In the genomic region with DNA sequence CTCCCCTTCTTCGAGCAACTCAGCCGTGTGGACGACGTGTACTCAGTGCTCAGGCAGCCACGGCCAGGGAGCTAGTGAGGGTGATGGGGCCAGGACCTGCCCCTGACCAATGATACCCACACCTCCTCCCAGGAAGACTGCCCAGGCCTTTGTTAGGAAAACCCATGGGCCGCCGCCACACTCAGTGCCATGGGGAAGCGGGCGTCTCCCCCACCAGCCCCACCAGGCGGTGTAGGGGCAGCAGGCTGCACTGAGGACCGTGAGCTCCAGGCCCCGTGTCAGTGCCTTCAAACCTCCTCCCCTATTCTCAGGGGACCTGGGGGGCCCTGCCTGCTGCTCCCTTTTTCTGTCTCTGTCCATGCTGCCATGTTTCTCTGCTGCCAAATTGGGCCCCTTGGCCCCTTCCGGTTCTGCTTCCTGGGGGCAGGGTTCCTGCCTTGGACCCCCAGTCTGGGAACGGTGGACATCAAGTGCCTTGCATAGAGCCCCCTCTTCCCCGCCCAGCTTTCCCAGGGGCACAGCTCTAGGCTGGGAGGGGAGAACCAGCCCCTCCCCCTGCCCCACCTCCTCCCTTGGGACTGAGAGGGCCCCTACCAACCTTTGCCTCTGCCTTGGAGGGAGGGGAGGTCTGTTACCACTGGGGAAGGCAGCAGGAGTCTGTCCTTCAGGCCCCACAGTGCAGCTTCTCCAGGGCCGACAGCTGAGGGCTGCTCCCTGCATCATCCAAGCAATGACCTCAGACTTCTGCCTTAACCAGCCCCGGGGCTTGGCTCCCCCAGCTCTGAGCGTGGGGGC, we compare ENCODE assay signal across 11 cellular contexts. TPM values are rescaled to one million over a fixed set of nuclear protein-coding genes. Genes with fewer than 3 reads are reported as not detected.
DNase-seq lines count a peak whose midpoint lies in the region; ATAC-seq, FAIRE-seq and TF ChIP-seq lines count a peak whose summit lies in the region.
"Had no signal": no experiment of that assay in that cellular context is flagged by ENCODE, and none has a peak within 500 bp of the region (broad histone marks: within the 10 kb centered on the region; RNA-seq: fewer than 3 reads in every experiment).

No MANE protein-coding gene starts in this region.

- no peak overlapping the region for H4K91ac ChIP-seq in mesenchymal stem cell (ENCODE audit: low read length)

- no peak for DNase-seq in activated T-helper 2 cell treated with anti-CD3 and anti-CD28 coated beads, Interferon-gamma antibody, Interleukin-2, Interleukin-4, amounts not matched to agents 10 μg/mL and 5 μg/mL and 100 μg/mL, durations not matched to agents 14 hours and 24 hours and 36 hours (ENCODE audit: low spot score)
- DNase-seq in mesenchymal stem cell (peak; percentile 29), D721Med (ENCODE audit: insufficient read length, low spot score) (no peak), Ammon's horn (ENCODE audit: low spot score) (no peak), NCI-H774 (lab: John Stamatoyannopoulos, UW) (no peak)
- DNase-seq: central memory CD4-positive, alpha-beta T cell; stimulated activated CD4-positive, alpha-beta T cell treated with anti-CD3 and anti-CD28 coated beads, Interleukin-12 subunit alpha, Interleukin-12 subunit beta, amount 100 ng/mL, for 4 hours had no signal

- H3K36me3 ChIP-seq in HUES48 (ENCODE audit: control insufficient read depth, insufficient read depth, low read length) (peaks cover 19% of the 10 kb centered on the region), mesenchymal stem cell (ENCODE audit: control insufficient read depth in 1 of 2, insufficient read depth in 2 of 2, low read depth in 1 of 2, low read length in 2 of 2) (peaks cover 29 to 45% of the 10 kb centered on the region in 2 experiments), subcutaneous abdominal adipose tissue (ENCODE audit: control insufficient read depth in 5 of 5, insufficient read depth in 5 of 5, low read length in 5 of 5) (peaks cover 0 to 42% (median 30%) of the 10 kb centered on the region in 5 donors)

- no peak overlapping the region for H4K8ac ChIP-seq in mesenchymal stem cell (ENCODE audit: low read length)

- no peak overlapping the region for H3K9ac ChIP-seq in HUES48 (ENCODE audit: low read depth, low read length)
- peak overlapping the region; percentile 77 for H3K9ac ChIP-seq in mesenchymal stem cell (ENCODE audit: low read length)
- no peak overlapping the region for H3K9ac ChIP-seq in subcutaneous abdominal adipose tissue (ENCODE audit: low read length in 5 of 5)

- no peak overlapping the region for H3K4me2 ChIP-seq in mesenchymal stem cell (ENCODE audit: low read length, poor library complexity, severe bottlenecking)

- H3K27ac ChIP-seq in HUES48 (ENCODE audit: low read depth, low read length) (peak overlapping the region; percentile 96), mesenchymal stem cell (ENCODE audit: low read length, poor library complexity, severe bottlenecking) (no peak overlapping the region), subcutaneous abdominal adipose tissue (ENCODE audit: low read depth, low read length) (peak overlapping the region; percentile 81)

- H3K23ac ChIP-seq in mesenchymal stem cell (ENCODE audit: low read length in 2 of 2): peak overlapping the region in 1 of 2 experiments; percentile 3

- H3K4me3 ChIP-seq in HUES48 (ENCODE audit: low read depth, low read length) (no peak overlapping the region), mesenchymal stem cell (ENCODE audit: insufficient read depth in 1 of 2, low read depth in 1 of 2, low read length in 2 of 2) (no peak overlapping the region), subcutaneous abdominal adipose tissue (ENCODE audit: low read depth in 1 of 5, low read length in 5 of 5) (no peak overlapping the region)

- H2BK15ac ChIP-seq in mesenchymal stem cell (ENCODE audit: low read depth, poor library complexity, severe bottlenecking): peak overlapping the region; percentile 39

- peaks cover 47% of the 10 kb centered on the region for H3K36me3 Mint-ChIP-seq in activated T-helper 2 cell treated with anti-CD3 and anti-CD28 coated beads, Interferon-gamma antibody, Interleukin-2, Interleukin-4, amounts not matched to agents 10 μg/mL and 5 μg/mL and 100 μg/mL, durations not matched to agents 14 hours and 24 hours and 36 hours (ENCODE audit: low read depth)

- peaks cover 36% of the 10 kb centered on the region for H3K4me1 Mint-ChIP-seq in activated T-helper 2 cell treated with anti-CD3 and anti-CD28 coated beads, Interferon-gamma antibody, Interleukin-2, Interleukin-4, amounts not matched to agents 10 μg/mL and 5 μg/mL and 100 μg/mL, durations not matched to agents 14 hours and 24 hours and 36 hours (ENCODE audit: low read depth)

- intact Hi-C loops in activated T-helper 2 cell treated with anti-CD3 and anti-CD28 coated beads, Interferon-gamma antibody, Interleukin-2, Interleukin-4, amounts not matched to agents 10 μg/mL and 5 μg/mL and 100 μg/mL, durations not matched to agents 14 hours and 24 hours and 36 hours (cut with micrococcal nuclease): loop anchor here (5.0 to 10.0 kb wide), 4 partner anchors 63 to 850 kb away; partner anchors contain the start of genes TUBA4A and TUBA4B

- no peak for TF ChIP-seq CTCF in D721Med (IDR thresholded peaks at IDR 0.05; ENCODE audit: insufficient read depth, missing control alignments)

- H2BK120ac ChIP-seq in mesenchymal stem cell (ENCODE audit: low read depth, low read length): no peak overlapping the region

- peaks cover 24% of the 10 kb centered on the region for H3K79me1 ChIP-seq in mesenchymal stem cell (replicated peaks; ENCODE audit: low read length, poor library complexity, severe bottlenecking)

- H3K4ac ChIP-seq in mesenchymal stem cell (ENCODE audit: low read depth in 1 of 2, low read length in 2 of 2): no peak overlapping the region

- no peak overlapping the region for H3K14ac ChIP-seq in mesenchymal stem cell (ENCODE audit: low read length in 2 of 2)

- FAIRE-seq in D721Med (lab: Jason Lieb, UNC): no peak

- peak overlapping the region in 1 of 2 experiments; percentile 40 for H2BK12ac ChIP-seq in mesenchymal stem cell (ENCODE audit: low read length in 2 of 2)

- no peak overlapping the region for H3K18ac ChIP-seq in mesenchymal stem cell (ENCODE audit: low read depth in 1 of 2, low read length in 2 of 2)

- no peaks in the 10 kb centered on the region for H3K27me3 Mint-ChIP-seq in activated T-helper 2 cell treated with anti-CD3 and anti-CD28 coated beads, Interferon-gamma antibody, Interleukin-2, Interleukin-4, amounts not matched to agents 10 μg/mL and 5 μg/mL and 100 μg/mL, durations not matched to agents 14 hours and 24 hours and 36 hours (ENCODE audit: low read depth)

- no peak overlapping the region for H3K4me3 Mint-ChIP-seq in activated T-helper 2 cell treated with anti-CD3 and anti-CD28 coated beads, Interferon-gamma antibody, Interleukin-2, Interleukin-4, amounts not matched to agents 10 μg/mL and 5 μg/mL and 100 μg/mL, durations not matched to agents 14 hours and 24 hours and 36 hours (ENCODE audit: low read depth)

- WGBS in mesenchymal stem cell: 86% methylated on average over 17 of the region's 18 CpGs

- no peak overlapping the region for H2AFZ ChIP-seq in mesenchymal stem cell (ENCODE audit: low read depth, low read length)

- H2AK5ac ChIP-seq in mesenchymal stem cell (ENCODE audit: low read length, severe bottlenecking): no peak overlapping the region

- H3K9me3 Mint-ChIP-seq in activated T-helper 2 cell treated with anti-CD3 and anti-CD28 coated beads, Interferon-gamma antibody, Interleukin-2, Interleukin-4, amounts not matched to agents 10 μg/mL and 5 μg/mL and 100 μg/mL, durations not matched to agents 14 hours and 24 hours and 36 hours: no peaks in the 10 kb centered on the region

- H3K9me3 ChIP-seq in HUES48 (ENCODE audit: control insufficient read depth, insufficient read depth, low read length) (no peaks in the 10 kb centered on the region), mesenchymal stem cell (ENCODE audit: control insufficient read depth, low read length) (no peaks in the 10 kb centered on the region), subcutaneous abdominal adipose tissue (ENCODE audit: control insufficient read depth in 5 of 5, low read length in 5 of 5) (no peaks in the 10 kb centered on the region)

- H2BK5ac ChIP-seq in mesenchymal stem cell (ENCODE audit: low read depth, low read length, poor library complexity, severe bottlenecking): no peak overlapping the region

- no peak for ATAC-seq in GM18517 (IDR thresholded peaks at IDR 0.05; ENCODE audit: unreplicated experiment)

- peak overlapping the region; percentile 6 for H3K27ac Mint-ChIP-seq in activated T-helper 2 cell treated with anti-CD3 and anti-CD28 coated beads, Interferon-gamma antibody, Interleukin-2, Interleukin-4, amounts not matched to agents 10 μg/mL and 5 μg/mL and 100 μg/mL, durations not matched to agents 14 hours and 24 hours and 36 hours

- peaks cover under 1% of the 10 kb centered on the region; the same call in 1 of the 2 replicates for H3K27me3 ChIP-seq in HUES48 (ENCODE audit: control insufficient read depth, insufficient read depth, low read length)
- H3K27me3 ChIP-seq in mesenchymal stem cell (ENCODE audit: control insufficient read depth in 1 of 2, insufficient read depth in 1 of 2, low read length in 2 of 2): no peaks in the 10 kb centered on the region
- no peaks in the 10 kb centered on the region for H3K27me3 ChIP-seq in subcutaneous abdominal adipose tissue (ENCODE audit: control insufficient read depth in 5 of 5, insufficient read depth in 4 of 5, low read length in 5 of 5)

- H3K4me1 ChIP-seq in HUES48 (ENCODE audit: control insufficient read depth, insufficient read depth, low read length): peaks cover 20% of the 10 kb centered on the region
- H3K4me1 ChIP-seq in mesenchymal stem cell (ENCODE audit: control insufficient read depth, insufficient read depth, low read depth, low read length): peaks cover 38% of the 10 kb centered on the region
- peaks cover 12 to 62% (median 54%) of the 10 kb centered on the region in 5 donors for H3K4me1 ChIP-seq in subcutaneous abdominal adipose tissue (ENCODE audit: control insufficient read depth in 5 of 5, insufficient read depth in 5 of 5, low read length in 5 of 5)

RNA-seq across cellular contexts. Expression of gene CTDSP1, which starts 4.9 kb away (rescaled TPM):
- total RNA-seq in activated T-helper 2 cell treated with anti-CD3 and anti-CD28 coated beads, Interferon-gamma antibody, Interleukin-2, Interleukin-4, amounts not matched to agents 10 μg/mL and 5 μg/mL and 100 μg/mL, durations not matched to agents 14 hours and 24 hours and 36 hours: 114 and 115 TPM in 2 replicates
- polyA plus RNA-seq in mesenchymal stem cell (2013, experiment 1 of 2): 65.2 TPM
- polyA plus RNA-seq in mesenchymal stem cell (2013, experiment 2 of 2): 63.8 TPM

RNA-seq across cellular contexts. Expression of gene VIL1, which starts 14.4 kb away (rescaled TPM):
- not detected in 2 replicates for total RNA-seq in activated T-helper 2 cell treated with anti-CD3 and anti-CD28 coated beads, Interferon-gamma antibody, Interleukin-2, Interleukin-4, amounts not matched to agents 10 μg/mL and 5 μg/mL and 100 μg/mL, durations not matched to agents 14 hours and 24 hours and 36 hours
- not detected for polyA plus RNA-seq in mesenchymal stem cell (2013, experiment 1 of 2)
- polyA plus RNA-seq in mesenchymal stem cell (2013, experiment 2 of 2): under 0.01 TPM
- total RNA-seq: LHCN-M2 had no signal

RNA-seq across cellular contexts. Expression of gene SLC11A1, which starts 22.5 kb away (rescaled TPM):
- 0.18 and 0.21 TPM in 2 replicates for total RNA-seq in activated T-helper 2 cell treated with anti-CD3 and anti-CD28 coated beads, Interferon-gamma antibody, Interleukin-2, Interleukin-4, amounts not matched to agents 10 μg/mL and 5 μg/mL and 100 μg/mL, durations not matched to agents 14 hours and 24 hours and 36 hours
- 0.10 TPM for polyA plus RNA-seq in mesenchymal stem cell (2013, experiment 1 of 2)
- 0.10 TPM for polyA plus RNA-seq in mesenchymal stem cell (2013, experiment 2 of 2)

RNA-seq across cellular contexts. Expression of gene CATIP, which starts 47.9 kb away (rescaled TPM):
- not detected in 2 replicates for total RNA-seq in activated T-helper 2 cell treated with anti-CD3 and anti-CD28 coated beads, Interferon-gamma antibody, Interleukin-2, Interleukin-4, amounts not matched to agents 10 μg/mL and 5 μg/mL and 100 μg/mL, durations not matched to agents 14 hours and 24 hours and 36 hours
- not detected for polyA plus RNA-seq in mesenchymal stem cell (2013, experiment 1 of 2)
- polyA plus RNA-seq in mesenchymal stem cell (2013, experiment 2 of 2): not detected
- total RNA-seq: LHCN-M2 had no signal
